ENCODE assay signal across 1 cellular context in the genomic region with DNA sequence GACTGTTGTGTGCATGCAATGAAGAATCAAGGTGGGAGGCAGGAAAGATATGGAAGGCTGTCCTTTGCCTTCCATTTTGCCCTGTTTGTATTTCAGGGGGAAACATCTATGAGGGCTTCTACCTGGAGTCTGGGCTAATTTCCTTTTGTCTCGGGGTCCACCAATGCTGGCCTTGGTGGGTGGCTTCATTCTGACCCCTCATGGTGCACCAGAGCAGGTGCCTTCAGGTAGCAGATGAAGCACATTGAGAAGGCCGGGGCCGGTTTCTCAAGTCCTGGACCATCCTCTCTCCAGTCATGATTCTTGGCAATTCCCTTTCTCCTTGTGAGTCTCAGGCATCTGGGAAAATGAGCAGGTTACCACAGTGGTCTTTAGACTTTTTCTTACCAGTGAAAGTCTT.
TF ChIP-seq lines count a peak whose summit lies in the region.

No MANE protein-coding gene starts in this region.

TF ChIP-seq in K562, 482 proteins besides CTCF, POLR2A, EP300 and RAD21 (continued from another document):
- TF ChIP-seq, protein P1, sequence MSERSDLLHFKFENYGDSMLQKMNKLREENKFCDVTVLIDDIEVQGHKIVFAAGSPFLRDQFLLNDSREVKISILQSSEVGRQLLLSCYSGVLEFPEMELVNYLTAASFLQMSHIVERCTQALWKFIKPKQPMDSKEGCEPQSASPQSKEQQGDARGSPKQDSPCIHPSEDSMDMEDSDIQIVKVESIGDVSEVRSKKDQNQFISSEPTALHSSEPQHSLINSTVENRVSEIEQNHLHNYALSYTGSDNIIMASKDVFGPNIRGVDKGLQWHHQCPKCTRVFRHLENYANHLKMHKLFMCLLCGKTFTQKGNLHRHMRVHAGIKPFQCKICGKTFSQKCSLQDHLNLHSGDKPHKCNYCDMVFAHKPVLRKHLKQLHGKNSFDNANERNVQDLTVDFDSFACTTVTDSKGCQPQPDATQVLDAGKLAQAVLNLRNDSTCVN (CRISPR knock-in tag; IDR thresholded peaks at IDR 0.05): no peak
- TF ChIP-seq TAF1 (IDR thresholded peaks at IDR 0.05; ENCODE audit: control insufficient read depth, extremely low read depth, insufficient read depth, low read length, severe bottlenecking) (no peak), SP2 (IDR thresholded peaks at IDR 0.05; ENCODE audit: extremely low read depth, low read depth, low read length, poor library complexity, severe bottlenecking) (no peak), FOXA3 (CRISPR knock-in tag; conservative IDR thresholded peaks at IDR 0.05 in 1 of 2, IDR thresholded peaks at IDR 0.05 in 1 of 2) (no peak), ZNF717 (CRISPR knock-in tag; IDR thresholded peaks at IDR 0.05) (no peak), HNRNPLL (IDR thresholded peaks at IDR 0.05; ENCODE audit: low read depth, low read length, poor library complexity, severe bottlenecking) (no peak), CTBP1 (IDR thresholded peaks at IDR 0.05; ENCODE audit: borderline replicate concordance) (no peak), KHSRP (IDR thresholded peaks at IDR 0.05) (no peak), MIER1 (IDR thresholded peaks at IDR 0.05; ENCODE audit: low read depth) (no peak), PHF8 (IDR thresholded peaks at IDR 0.05; ENCODE audit: borderline replicate concordance, low read length) (no peak), MAZ (CRISPR knock-in tag; conservative IDR thresholded peaks at IDR 0.05 in 1 of 2, IDR thresholded peaks at IDR 0.05 in 1 of 2) (no peak)
- TF ChIP-seq, protein P2, sequence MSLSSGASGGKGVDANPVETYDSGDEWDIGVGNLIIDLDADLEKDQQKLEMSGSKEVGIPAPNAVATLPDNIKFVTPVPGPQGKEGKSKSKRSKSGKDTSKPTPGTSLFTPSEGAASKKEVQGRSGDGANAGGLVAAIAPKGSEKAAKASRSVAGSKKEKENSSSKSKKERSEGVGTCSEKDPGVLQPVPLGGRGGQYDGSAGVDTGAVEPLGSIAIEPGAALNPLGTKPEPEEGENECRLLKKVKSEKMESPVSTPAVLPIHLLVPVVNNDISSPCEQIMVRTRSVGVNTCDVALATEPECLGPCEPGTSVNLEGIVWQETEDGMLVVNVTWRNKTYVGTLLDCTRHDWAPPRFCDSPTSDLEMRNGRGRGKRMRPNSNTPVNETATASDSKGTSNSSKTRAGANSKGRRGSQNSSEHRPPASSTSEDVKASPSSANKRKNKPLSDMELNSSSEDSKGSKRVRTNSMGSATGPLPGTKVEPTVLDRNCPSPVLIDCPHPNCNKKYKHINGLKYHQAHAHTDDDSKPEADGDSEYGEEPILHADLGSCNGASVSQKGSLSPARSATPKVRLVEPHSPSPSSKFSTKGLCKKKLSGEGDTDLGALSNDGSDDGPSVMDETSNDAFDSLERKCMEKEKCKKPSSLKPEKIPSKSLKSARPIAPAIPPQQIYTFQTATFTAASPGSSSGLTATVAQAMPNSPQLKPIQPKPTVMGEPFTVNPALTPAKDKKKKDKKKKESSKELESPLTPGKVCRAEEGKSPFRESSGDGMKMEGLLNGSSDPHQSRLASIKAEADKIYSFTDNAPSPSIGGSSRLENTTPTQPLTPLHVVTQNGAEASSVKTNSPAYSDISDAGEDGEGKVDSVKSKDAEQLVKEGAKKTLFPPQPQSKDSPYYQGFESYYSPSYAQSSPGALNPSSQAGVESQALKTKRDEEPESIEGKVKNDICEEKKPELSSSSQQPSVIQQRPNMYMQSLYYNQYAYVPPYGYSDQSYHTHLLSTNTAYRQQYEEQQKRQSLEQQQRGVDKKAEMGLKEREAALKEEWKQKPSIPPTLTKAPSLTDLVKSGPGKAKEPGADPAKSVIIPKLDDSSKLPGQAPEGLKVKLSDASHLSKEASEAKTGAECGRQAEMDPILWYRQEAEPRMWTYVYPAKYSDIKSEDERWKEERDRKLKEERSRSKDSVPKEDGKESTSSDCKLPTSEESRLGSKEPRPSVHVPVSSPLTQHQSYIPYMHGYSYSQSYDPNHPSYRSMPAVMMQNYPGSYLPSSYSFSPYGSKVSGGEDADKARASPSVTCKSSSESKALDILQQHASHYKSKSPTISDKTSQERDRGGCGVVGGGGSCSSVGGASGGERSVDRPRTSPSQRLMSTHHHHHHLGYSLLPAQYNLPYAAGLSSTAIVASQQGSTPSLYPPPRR (CRISPR knock-in tag; IDR thresholded peaks at IDR 0.05; ENCODE audit: borderline replicate concordance): no peak
- TF ChIP-seq, protein P3, sequence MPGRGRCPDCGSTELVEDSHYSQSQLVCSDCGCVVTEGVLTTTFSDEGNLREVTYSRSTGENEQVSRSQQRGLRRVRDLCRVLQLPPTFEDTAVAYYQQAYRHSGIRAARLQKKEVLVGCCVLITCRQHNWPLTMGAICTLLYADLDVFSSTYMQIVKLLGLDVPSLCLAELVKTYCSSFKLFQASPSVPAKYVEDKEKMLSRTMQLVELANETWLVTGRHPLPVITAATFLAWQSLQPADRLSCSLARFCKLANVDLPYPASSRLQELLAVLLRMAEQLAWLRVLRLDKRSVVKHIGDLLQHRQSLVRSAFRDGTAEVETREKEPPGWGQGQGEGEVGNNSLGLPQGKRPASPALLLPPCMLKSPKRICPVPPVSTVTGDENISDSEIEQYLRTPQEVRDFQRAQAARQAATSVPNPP (IDR thresholded peaks at IDR 0.05; ENCODE audit: borderline replicate concordance, insufficient read depth, insufficient read length): no peak
- TF ChIP-seq, protein P4, sequence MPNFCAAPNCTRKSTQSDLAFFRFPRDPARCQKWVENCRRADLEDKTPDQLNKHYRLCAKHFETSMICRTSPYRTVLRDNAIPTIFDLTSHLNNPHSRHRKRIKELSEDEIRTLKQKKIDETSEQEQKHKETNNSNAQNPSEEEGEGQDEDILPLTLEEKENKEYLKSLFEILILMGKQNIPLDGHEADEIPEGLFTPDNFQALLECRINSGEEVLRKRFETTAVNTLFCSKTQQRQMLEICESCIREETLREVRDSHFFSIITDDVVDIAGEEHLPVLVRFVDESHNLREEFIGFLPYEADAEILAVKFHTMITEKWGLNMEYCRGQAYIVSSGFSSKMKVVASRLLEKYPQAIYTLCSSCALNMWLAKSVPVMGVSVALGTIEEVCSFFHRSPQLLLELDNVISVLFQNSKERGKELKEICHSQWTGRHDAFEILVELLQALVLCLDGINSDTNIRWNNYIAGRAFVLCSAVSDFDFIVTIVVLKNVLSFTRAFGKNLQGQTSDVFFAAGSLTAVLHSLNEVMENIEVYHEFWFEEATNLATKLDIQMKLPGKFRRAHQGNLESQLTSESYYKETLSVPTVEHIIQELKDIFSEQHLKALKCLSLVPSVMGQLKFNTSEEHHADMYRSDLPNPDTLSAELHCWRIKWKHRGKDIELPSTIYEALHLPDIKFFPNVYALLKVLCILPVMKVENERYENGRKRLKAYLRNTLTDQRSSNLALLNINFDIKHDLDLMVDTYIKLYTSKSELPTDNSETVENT (CRISPR knock-in tag; IDR thresholded peaks at IDR 0.05): no peak
